8 cellular contexts compared by ENCODE assay signal in genomic region chr2:96156926-96157648, GRCh38.
A peak's percentile ranks its signal among the peaks of the same experiment; 100 is the strongest.
DNase-seq lines count a peak whose midpoint lies in the region; ATAC-seq and TF ChIP-seq lines count a peak whose summit lies in the region.

No MANE protein-coding gene starts in this region.

- ATAC-seq in GM19463 (IDR thresholded peaks at IDR 0.05; ENCODE audit: unreplicated experiment) (peak; percentile 43), HG03354 (IDR thresholded peaks at IDR 0.05; ENCODE audit: poor library complexity, severe bottlenecking, unreplicated experiment) (peak; percentile 44)

- DNase-seq in effector CD4-positive, alpha-beta T cell, result peak; percentile 2
- no peak for DNase-seq in stimulated activated naive CD4-positive, alpha-beta T cell treated with Interleukin-2 at 50 U/mL for 16 hours (lab: John Stamatoyannopoulos, UW)
- DNase-seq in kidney tubule cell (ENCODE audit: low spot score) (no peak), head of caudate nucleus (no peak), SW 1271 (lab: John Stamatoyannopoulos, UW) (no peak)

- intact Hi-C loops in head of caudate nucleus (cut with DNase I), result no loop called here

- 0 out of 3 replicates have a peak, but pooled peaks have one; percentile 14 for TF ChIP-seq CTCF in GM12872 (IDR thresholded peaks at IDR 0.05; ENCODE audit: insufficient read depth, low read depth, low read length)
